ENCODE assay signal across 28 cellular contexts in the genomic region with DNA sequence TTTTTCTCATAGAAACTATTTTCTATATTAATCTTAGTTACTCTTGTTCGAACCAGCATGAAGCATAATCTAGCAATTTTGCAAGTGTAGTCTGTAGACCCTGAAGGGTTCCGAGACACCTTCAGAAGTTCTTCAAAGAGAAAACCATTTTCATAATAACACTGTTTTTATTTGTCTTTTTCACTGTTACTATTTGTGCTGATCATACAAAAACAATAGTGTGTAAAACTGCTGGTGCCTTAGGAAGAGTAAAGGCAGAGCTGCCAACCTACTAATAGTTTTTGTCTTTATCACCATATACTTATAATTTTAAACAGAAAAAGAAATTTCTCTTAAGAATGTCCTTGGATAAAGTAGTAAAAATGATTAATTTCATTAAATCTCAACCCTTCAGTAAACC.
"Had no signal": no experiment of that assay in that cellular context is flagged by ENCODE, and none has a peak within 500 bp of the region (broad histone marks: within the 10 kb centered on the region; RNA-seq: fewer than 3 reads in every experiment).

No MANE protein-coding gene starts in this region.

- H3K4me1 ChIP-seq: parathyroid adenoma, spleen, suprapubic skin, testis, transverse colon, upper lobe of right lung, uterus had no signal

- H3K4me3 ChIP-seq: neural progenitor cell, ovary, psoas muscle, skin epidermis, smooth muscle cell, spleen, suprapubic skin, testis, tibial artery, transverse colon, upper lobe of right lung, uterus had no signal

- H3K9me3 ChIP-seq: ovary, psoas muscle, spleen, suprapubic skin, testis, tibial artery, transverse colon, upper lobe of right lung, uterus had no signal

- H3K9ac ChIP-seq: neural progenitor cell, parathyroid adenoma had no signal

- H2AFZ ChIP-seq: neural progenitor cell, parathyroid adenoma had no signal

- DNase-seq: natural killer cell; occipital lobe; ovary; posterior cingulate gyrus; psoas muscle; right cardiac atrium; spleen; stimulated activated CD4-positive, alpha-beta T cell treated with anti-CD3 and anti-CD28 coated beads, Interleukin-12 subunit alpha, Interleukin-12 subunit beta, amount 100 ng/mL, for 4 hours; stimulated activated CD4-positive, alpha-beta T cell treated with anti-CD3 and anti-CD28 coated beads, Interleukin-1b, Interleukin-23, amount 100 ng/mL, for 48 hours; stimulated activated CD4-positive, alpha-beta T cell treated with anti-CD3 and anti-CD28 coated beads, Interleukin-4, amount 100 ng/mL, for 1 hour; stimulated activated CD4-positive, alpha-beta T cell treated with anti-CD3 and anti-CD28 coated beads, Interleukin-4, amount 100 ng/mL, for 4 hours; stimulated activated CD8-positive, alpha-beta memory T cell treated with anti-CD3 and anti-CD28 coated beads, Interleukin-4, amount 100 ng/mL, for 48 hours; stimulated activated naive CD4-positive, alpha-beta T cell; stimulated activated naive CD8-positive, alpha-beta T cell treated with anti-CD3 and anti-CD28 coated beads, Interleukin-15, amount 100 ng/mL, for 72 hours; stimulated activated naive CD8-positive, alpha-beta T cell treated with anti-CD3 and anti-CD28 coated beads, Interleukin-15, Interleukin-2, amounts not matched to agents 100 U/mL and 50 U/mL, for 24 hours; substantia nigra; testis; tibial artery; transverse colon; upper lobe of right lung; uterus had no signal

- H3K79me2 ChIP-seq: parathyroid adenoma had no signal

- H3K4me2 ChIP-seq: neural progenitor cell, smooth muscle cell had no signal

- ATAC-seq: natural killer cell; psoas muscle; right cardiac atrium; sciatic nerve; stimulated activated memory B cell treated with anti-CD40 and anti-IgM and Interleukin-4, amounts not matched to agents 10 μg/mL and 1 μg/mL and 100 μg/mL, for 72 hours; stimulated activated naive CD8-positive, alpha-beta T cell treated with anti-CD3 and anti-CD28 coated beads, Interleukin-15, amount 100 ng/mL, for 72 hours; stimulated activated naive CD8-positive, alpha-beta T cell treated with anti-CD3 and anti-CD28 coated beads, Interleukin-15, Interleukin-2, amounts not matched to agents 100 U/mL and 50 U/mL, for 24 hours; upper lobe of right lung had no signal

- H3K27me3 ChIP-seq: neural progenitor cell, ovary, spleen, suprapubic skin, testis, tibial artery, transverse colon, upper lobe of right lung, uterus had no signal

- H3K27ac ChIP-seq: neural progenitor cell, ovary, parathyroid adenoma, psoas muscle, skin epidermis, spleen, suprapubic skin, testis, tibial artery, transverse colon, upper lobe of right lung, uterus had no signal

- H3K36me3 ChIP-seq: neural progenitor cell, ovary, spleen, suprapubic skin, tibial artery, transverse colon, upper lobe of right lung, uterus had no signal
